Comparison of ENCODE assay signal across 19 cellular contexts in the genomic region with DNA sequence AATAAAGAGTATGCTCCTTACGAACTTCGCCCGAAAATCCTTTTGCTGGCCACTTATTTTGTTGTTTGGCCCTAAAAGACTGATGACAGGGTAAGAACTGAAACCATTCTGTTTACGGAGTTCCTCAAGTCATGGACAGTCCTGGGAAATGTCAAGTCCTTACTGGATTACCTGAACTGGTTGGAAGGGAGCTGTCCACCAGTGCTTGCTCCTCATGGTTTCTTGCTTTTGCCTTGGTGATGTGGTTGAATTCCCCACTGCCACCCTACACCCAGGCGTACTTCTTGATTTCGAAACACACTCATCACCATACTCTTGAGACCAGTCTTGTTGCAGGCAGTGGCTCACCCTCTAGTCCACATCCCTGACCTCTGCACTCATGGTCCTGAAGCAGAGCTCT. TPM values are rescaled to one million over a fixed set of nuclear protein-coding genes. Genes with fewer than 3 reads are reported as not detected.
A peak's percentile ranks its signal among the peaks of the same experiment; 100 is the strongest.
DNase-seq lines count a peak whose midpoint lies in the region; ATAC-seq, FAIRE-seq and TF ChIP-seq lines count a peak whose summit lies in the region.
"Had no signal": no experiment of that assay in that cellular context is flagged by ENCODE, and none has a peak within 500 bp of the region (broad histone marks: within the 10 kb centered on the region; RNA-seq: fewer than 3 reads in every experiment).

No MANE protein-coding gene starts in this region.

- no peak overlapping the region for H3K18ac ChIP-seq in H1 (ENCODE audit: extremely low read depth, low read length)

- H3K36me3 Mint-ChIP-seq in GM23338 (ENCODE audit: low read depth): no peaks in the 10 kb centered on the region
- H3K36me3 Mint-ChIP-seq: CD4-positive, CD25-positive, alpha-beta regulatory T cell; CD8-positive, alpha-beta T cell had no signal

- CTCF ChIA-PET in H1 (lab: Charles Lee; ENCODE audit: partially characterized antibody): no interaction called here

- H3K79me1 ChIP-seq in H1 (ENCODE audit: low read depth, low read length): no peaks in the 10 kb centered on the region

- TF ChIP-seq EP300 in Ishikawa (IDR thresholded peaks at IDR 0.05; ENCODE audit: borderline replicate concordance) (no peak), H1 (IDR thresholded peaks at IDR 0.05; ENCODE audit: borderline replicate concordance in 1 of 2, low read depth in 2 of 2, low read length in 2 of 2) (no peak), gastroesophageal sphincter (IDR thresholded peaks at IDR 0.05) (no peak)

- H4K20me1 ChIP-seq in GM23338 (replicated peaks; ENCODE audit: insufficient read depth) (no peaks in the 10 kb centered on the region), H1 (replicated peaks in 1 of 2; ENCODE audit: control insufficient read depth in 1 of 2, insufficient read depth in 2 of 2, low read length in 2 of 2) (no peaks in the 10 kb centered on the region)
- H4K20me1 ChIP-seq: BLaER1 had no signal

- no peak overlapping the region for H3K14ac ChIP-seq in H1 (ENCODE audit: insufficient read length)

- H3K23me2 ChIP-seq in H1 (ENCODE audit: low read depth, low read length): peaks cover 3% of the 10 kb centered on the region; the same call in 1 of the 2 replicates

- ATAC-seq in GM23338 (no peak), gastroesophageal sphincter (no peak)
- ATAC-seq: CD8-positive, alpha-beta T cell; HCT116 had no signal

- H3K27me3 Mint-ChIP-seq in GM23338 (ENCODE audit: insufficient read depth, low read depth, poor library complexity): peaks cover 4% of the 10 kb centered on the region

- no peaks in the 10 kb centered on the region for H3K9me3 Mint-ChIP-seq in GM23338
- H3K9me3 Mint-ChIP-seq: CD8-positive, alpha-beta T cell; H9 had no signal

- H2BK120ac ChIP-seq in H1 (replicated peaks; ENCODE audit: low read depth, low read length): no peak overlapping the region

- TF ChIP-seq POLR2A in NB4 (IDR thresholded peaks at IDR 0.05; ENCODE audit: extremely low read depth, insufficient read length) (no peak), H1 (IDR thresholded peaks at IDR 0.05; ENCODE audit: control extremely low read depth in 1 of 2, low read depth in 2 of 2, low read length in 2 of 2) (no peak), gastroesophageal sphincter (IDR thresholded peaks at IDR 0.05) (no peak)

- H3K23ac ChIP-seq in H1 (ENCODE audit: insufficient read length): no peak overlapping the region

- DNase-seq in GM23338 (ENCODE audit: low spot score) (no peak), NB4 (ENCODE audit: low read depth) (peak; percentile 67), H1 (ENCODE audit: low read depth in 1 of 2, low spot score in 2 of 2) (no peak), glomerular visceral epithelial cell (ENCODE audit: extremely low spot score) (no peak), SKM-1 treated with dmso at 0.1 percent for 144 hours (lab: John Stamatoyannopoulos, UW; ENCODE audit: unreplicated experiment) (no peak)
- DNase-seq: Caco-2; CD4-positive, CD25-positive, alpha-beta regulatory T cell; CD8-positive, alpha-beta T cell; DMS153; DND-41; H9 had no signal

- 0 out of 2 replicates have a peak, but pooled peaks cover 4% of the 10 kb centered on the region for H3F3A ChIP-seq in GM23338 (replicated peaks; ENCODE audit: low read depth)

- no peak overlapping the region for H2BK5ac ChIP-seq in H1 (ENCODE audit: low read depth, low read length)

- peak overlapping the region; percentile 65 for H2BK12ac ChIP-seq in H1 (ENCODE audit: low read depth, low read length)

- TF ChIP-seq RAD21 in Ishikawa (IDR thresholded peaks at IDR 0.05; ENCODE audit: low read depth) (no peak), H1 (IDR thresholded peaks at IDR 0.05 in 1 of 2, conservative IDR thresholded peaks at IDR 0.05 in 1 of 2; ENCODE audit: low read depth in 2 of 2, low read length in 2 of 2) (no peak)

- WGBS in H1 (ENCODE audit: extremely low coverage in 1 of 2, insufficient coverage in 1 of 2, insufficient read length in 1 of 2, insufficient replicate concordance in 2 of 2, low coverage in 1 of 2, low lambda C conversion rate in 2 of 2, missing lambda C conversion rate in 1 of 2), 2 experiments: 86% methylated on average over 6 of the region's 6 CpGs; no CpG with 5 or more reads in 1 of the 2 experiments
- WGBS in gastroesophageal sphincter (ENCODE audit: low coverage in 1 of 2), 2 donors: 88 to 89% methylated on average over 6 of the region's 6 CpGs

- H3K4me2 ChIP-seq in GM23338 (no peak overlapping the region), H1 (ENCODE audit: insufficient read depth in 1 of 2, low read depth in 2 of 2, low read length in 2 of 2) (no peak overlapping the region)
- H3K4me2 ChIP-seq: BLaER1 had no signal

- H3K4me1 ChIP-seq in GM23338 (ENCODE audit: insufficient read depth): peaks cover 14% of the 10 kb centered on the region
- peaks cover 2 to 6% (median 5%) of the 10 kb centered on the region in 4 experiments; a peak in 6 of 7 replicates for H3K4me1 ChIP-seq in H1 (replicated peaks in 1 of 4; ENCODE audit: control insufficient read depth in 3 of 4, insufficient read depth in 4 of 4, low read length in 3 of 4)
- H3K4me1 ChIP-seq in gastroesophageal sphincter: no peaks in the 10 kb centered on the region
- H3K4me1 ChIP-seq: BLaER1 had no signal

- no peak overlapping the region for H3K9ac ChIP-seq in H1 (replicated peaks in 1 of 4; ENCODE audit: extremely low read depth in 1 of 4, low read depth in 3 of 4, low read length in 3 of 4)
- H3K9ac ChIP-seq: BLaER1 had no signal

- no peak overlapping the region for H4K8ac ChIP-seq in H1 (ENCODE audit: extremely low read depth, insufficient read depth, low read length)

- H3K56ac ChIP-seq in H1 (replicated peaks; ENCODE audit: insufficient read length, low read depth, low read length): no peak overlapping the region

- peak overlapping the region; percentile 55; the same call in 1 of the 2 replicates for H2BK15ac ChIP-seq in H1 (ENCODE audit: low read length)

- no peak for FAIRE-seq in H1 (lab: Jason Lieb, UNC)
- FAIRE-seq: G401.6, GM12892 had no signal

- H3K4me1 Mint-ChIP-seq in GM23338: peaks cover 19% of the 10 kb centered on the region
- H3K4me1 Mint-ChIP-seq: B cell; CD4-positive, CD25-positive, alpha-beta regulatory T cell had no signal

- no peak for TF ChIP-seq CTCF in GM23338 (conservative IDR thresholded peaks at IDR 0.05; ENCODE audit: low read depth in 2 of 2)
- no peak for TF ChIP-seq CTCF in NB4 (IDR thresholded peaks at IDR 0.05; ENCODE audit: low read depth, low read length)
- no peak for TF ChIP-seq CTCF in H1 (IDR thresholded peaks at IDR 0.05; ENCODE audit: control extremely low read depth in 1 of 3, insufficient read depth in 1 of 3, low read depth in 1 of 3, low read length in 3 of 3)
- TF ChIP-seq CTCF in gastroesophageal sphincter (IDR thresholded peaks at IDR 0.05): no peak

- 0 out of 2 replicates have a peak overlapping the region, but pooled peaks have one; percentile 13 for H2BK20ac ChIP-seq in H1 (ENCODE audit: low read length)

- H4K5ac ChIP-seq in H1 (ENCODE audit: insufficient read length, low read depth, low read length): no peak overlapping the region

- no peak overlapping the region for H2AK5ac ChIP-seq in H1 (ENCODE audit: low read depth, low read length)

- H2AFZ ChIP-seq in GM23338 (no peak overlapping the region), H1 (ENCODE audit: low read length) (no peak overlapping the region)

- no peaks in the 10 kb centered on the region for H3K27me3 ChIP-seq in GM23338 (ENCODE audit: insufficient read depth)
- no peaks in the 10 kb centered on the region for H3K27me3 ChIP-seq in H1 (replicated peaks in 1 of 4; ENCODE audit: control insufficient read depth in 3 of 4, extremely low read depth in 1 of 4, insufficient read depth in 3 of 4, low read length in 3 of 4)
- H3K27me3 ChIP-seq in gastroesophageal sphincter: no peaks in the 10 kb centered on the region
- H3K27me3 ChIP-seq: BLaER1 had no signal

- H3K4ac ChIP-seq in H1 (replicated peaks; ENCODE audit: insufficient read length, low read depth, low read length): no peak overlapping the region

- no peak overlapping the region for H4K91ac ChIP-seq in H1 (replicated peaks; ENCODE audit: insufficient read length, low read length)

- H3K27ac ChIP-seq in GM23338 (ENCODE audit: low read depth) (no peak overlapping the region), H1 (ENCODE audit: low read depth, low read length) (no peak overlapping the region), gastroesophageal sphincter (no peak overlapping the region)
- H3K27ac ChIP-seq: BLaER1, C4-2B had no signal

- H3K4me3 ChIP-seq in GM23338 (no peak overlapping the region), NB4 (ENCODE audit: low read depth, low read length) (no peak overlapping the region), H1 (ENCODE audit: extremely low read depth in 1 of 4, insufficient read depth in 2 of 4, low read depth in 3 of 4, low read length in 4 of 4) (no peak overlapping the region), gastroesophageal sphincter (no peak overlapping the region)
- H3K4me3 ChIP-seq: BLaER1 had no signal

- H3K36me3 ChIP-seq in GM23338 (ENCODE audit: insufficient read depth) (no peaks in the 10 kb centered on the region), H1 (ENCODE audit: control insufficient read depth in 2 of 4, insufficient read depth in 4 of 4, low read length in 3 of 4) (no peaks in the 10 kb centered on the region), gastroesophageal sphincter (no peaks in the 10 kb centered on the region)
- H3K36me3 ChIP-seq: BLaER1 had no signal

- H3K9me2 ChIP-seq in GM23338 (ENCODE audit: insufficient read depth): no peaks in the 10 kb centered on the region

- POLR2A ChIA-PET in H1 (lab: Charles Lee; ENCODE audit: partially characterized antibody): interaction anchor here (1.3 kb wide), 1 partner anchor 19 kb away, joined by 3 read pairs; no protein-coding TSS in a partner anchor

- H3K27ac Mint-ChIP-seq in GM23338: no peak overlapping the region
- H3K27ac Mint-ChIP-seq: B cell; CD4-positive, CD25-positive, alpha-beta regulatory T cell; CD8-positive, alpha-beta T cell had no signal

- H3K4me3 Mint-ChIP-seq in GM23338: no peak overlapping the region
- H3K4me3 Mint-ChIP-seq: B cell; CD4-positive, CD25-positive, alpha-beta regulatory T cell; CD8-positive, alpha-beta T cell; H9 had no signal

- H3K79me2 ChIP-seq in GM23338 (replicated peaks; ENCODE audit: insufficient read depth) (no peaks in the 10 kb centered on the region), H1 (ENCODE audit: control insufficient read depth in 1 of 2, insufficient read depth in 2 of 2, low read length in 2 of 2) (no peaks in the 10 kb centered on the region)

- H3K9me3 ChIP-seq in H1 (ENCODE audit: insufficient read depth in 2 of 2, low read depth in 1 of 2, low read length in 1 of 2) (no peaks in the 10 kb centered on the region), gastroesophageal sphincter (no peaks in the 10 kb centered on the region)
- H3K9me3 ChIP-seq: BLaER1, Caco-2 had no signal

RNA-seq across cellular contexts. Expression of gene CHMP1B, which starts 49.1 kb away (rescaled TPM):
- total RNA-seq in GM23338 (2014; rRNA removed; shearing (Covaris generic)): 47.4 and 52.1 TPM in 2 replicates
- polyA plus RNA-seq in GM23338 (2016; fragmentation: Nextera tagmentation; extraction: Ambion mirVana) (38.5 and 41.8 TPM in 2 replicates), H1 (2011; rRNA removed) (30.5 and 32.3 TPM in 2 replicates)
- 42.8 and 43.2 TPM in 2 replicates for total RNA-seq in H1 (2021; fragmentation: NEBNext Ultra II Directional; extraction: Animal tissue kit (Norgen Biotek cat#: 25700))
- 47.4 TPM for polyA plus RNA-seq in H1 (2011; cell fraction: cytosol; rRNA removed)
- polyA plus RNA-seq in H1 (2011; cell fraction: nucleus; rRNA removed): 20.3 TPM
- polyA plus RNA-seq in H1 (2012, experiment 1 of 2): 31.2 to 43.4 TPM (median 35.0 TPM) in 4 replicates
- polyA plus RNA-seq in H1 (2012, experiment 2 of 2): 9.4 TPM
- polyA plus RNA-seq in H1 (2013, experiment 1 of 2): 30.5 TPM
- polyA plus RNA-seq in H1 (2013, experiment 2 of 2): 30.2 TPM
- 20.1 and 22.6 TPM in 2 replicates for polyA minus RNA-seq in H1 (2011; rRNA and poly(A)+ RNA removed)
- polyA minus RNA-seq in H1 (2011; cell fraction: cytosol; rRNA and poly(A)+ RNA removed): 14.7 TPM
- polyA minus RNA-seq in H1 (2011; cell fraction: nucleus; rRNA and poly(A)+ RNA removed): 16.3 TPM
- 10 to 100 TPM; 46.0 to 71.6 (median 52.8) TPM for total RNA-seq in gastroesophageal sphincter
